In the genomic region with DNA sequence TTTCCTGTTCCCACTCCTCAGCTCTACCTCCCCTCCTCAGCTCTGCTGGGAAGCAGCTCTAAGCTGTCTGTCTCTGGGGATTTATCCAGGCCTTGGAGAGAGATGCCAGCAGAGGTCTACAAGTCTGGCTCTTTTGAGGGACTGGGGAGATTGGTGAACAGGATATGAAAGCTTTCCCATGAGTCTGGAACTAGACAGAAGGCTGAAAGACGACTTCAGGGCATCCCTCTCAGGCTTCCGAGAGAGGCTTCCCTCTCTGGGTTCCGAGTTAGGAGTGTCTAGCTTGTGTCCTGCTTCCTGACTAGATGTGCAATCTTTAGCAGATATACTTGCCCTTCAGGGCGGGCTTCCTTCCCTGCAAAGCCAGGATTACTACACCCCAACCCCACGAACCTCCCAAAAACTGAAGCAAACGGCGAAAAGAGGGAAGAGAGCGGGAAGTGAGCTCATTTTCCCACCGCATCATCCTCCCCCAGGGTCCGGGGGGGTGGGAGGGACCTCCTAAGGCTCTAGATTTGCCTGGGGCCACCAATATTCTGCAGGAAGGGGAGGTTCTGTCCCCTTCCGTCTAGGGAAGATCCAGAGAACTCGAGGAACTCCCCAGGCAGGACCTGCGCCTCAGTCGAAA, we compare ENCODE assay signal across 8 cellular contexts. TPM values are rescaled to one million over a fixed set of nuclear protein-coding genes. Genes with fewer than 3 reads are reported as not detected.
DNase-seq lines count a peak whose midpoint lies in the region; ATAC-seq and TF ChIP-seq lines count a peak whose summit lies in the region.

No MANE protein-coding gene starts in this region.

- intact Hi-C loops in Calu3 (cut with micrococcal nuclease; ENCODE audit: unreplicated experiment) = loop anchor here (5.0 to 10.0 kb wide), 2 partner anchors 130 to 197 kb away; a partner anchor contains a TSS
- intact Hi-C loops in ascending aorta (cut with DNase I) = loop anchor here (1.0 to 5.0 kb wide), 3 partner anchors 48 to 132 kb away; a partner anchor contains a TSS
- intact Hi-C loops in sigmoid colon (cut with DNase I) = loop anchor here (5.0 kb wide), 2 partner anchors 48 to 117 kb away; a partner anchor contains a TSS

- H3K27ac ChIP-seq in ascending aorta (peak overlapping the region; percentile 95 to 96), sigmoid colon (peak overlapping the region; percentile 92 to 94 (median 92))

- TF ChIP-seq POLR2A in sigmoid colon (IDR thresholded peaks at IDR 0.05) = no peak

- H3K4me3 ChIP-seq in ascending aorta (peak overlapping the region; percentile 70 to 92), iPS-15b (ENCODE audit: low read depth, low read length) (peak overlapping the region; percentile 72), sigmoid colon (peak overlapping the region; percentile 65 to 90 (median 72))

- BruUV-seq in Calu3 (replicated peaks; lab: Mats Ljungman, UMichigan) = TSS peak; percentile 36

- no peak for TF ChIP-seq EP300 in sigmoid colon (IDR thresholded peaks at IDR 0.05)

- peaks cover 8 to 15% of the 10 kb centered on the region in 2 donors for H3K4me1 ChIP-seq in ascending aorta
- peaks cover 11% of the 10 kb centered on the region for H3K4me1 ChIP-seq in iPS-15b (ENCODE audit: control insufficient read depth, insufficient read depth, low read length)
- H3K4me1 ChIP-seq in sigmoid colon = peaks cover 0 to 28% (median 19%) of the 10 kb centered on the region in 4 donors

- ATAC-seq in GM21447 (IDR thresholded peaks at IDR 0.05; ENCODE audit: unreplicated experiment) (peak; percentile 11), GM19035 (IDR thresholded peaks at IDR 0.05; ENCODE audit: unreplicated experiment) (no peak)

- H3K4me1 Mint-ChIP-seq in Calu3 (ENCODE audit: low read depth, unreplicated experiment) = peaks cover 8% of the 10 kb centered on the region

- H3K27me3 ChIP-seq in ascending aorta (no peaks in the 10 kb centered on the region), iPS-15b (ENCODE audit: control insufficient read depth, insufficient read depth, low read length) (no peaks in the 10 kb centered on the region), sigmoid colon (no peaks in the 10 kb centered on the region)

- peak overlapping the region; percentile 65 for H3K9ac ChIP-seq in iPS-15b (ENCODE audit: low read depth, low read length)

- no peak for DNase-seq in Calu3
- DNase-seq in NAMALWA (ENCODE audit: low spot score) = peak; percentile 22
- peak in 1 of 2 donors; percentile 77 for DNase-seq in ascending aorta (ENCODE audit: low spot score in 2 of 2)
- peak; percentile 78 for DNase-seq in sigmoid colon
- DNase-seq in NCI-H2081 treated with DMSO at 0.1 percent for 48 hours (lab: John Stamatoyannopoulos, UW) = no peak

- CTCF ChIA-PET in Calu3 (lab: Charles Lee) = interaction anchor here (0.6 to 0.8 kb wide), 5 partner anchors 125 to 1009 kb away, joined by 3 to 6 read pairs (median 4); a partner anchor contains a TSS

- H3K36me3 ChIP-seq in ascending aorta (peaks cover 0 to 9% of the 10 kb centered on the region in 2 donors), iPS-15b (ENCODE audit: control insufficient read depth, insufficient read depth, low read length) (no peaks in the 10 kb centered on the region), sigmoid colon (peaks cover 0 to 28% (median 3%) of the 10 kb centered on the region in 4 donors)

- peak overlapping the region; percentile 86 for H3K4me3 Mint-ChIP-seq in Calu3 (ENCODE audit: low read depth, unreplicated experiment)

- H3K36me3 Mint-ChIP-seq in Calu3 (ENCODE audit: insufficient read depth, unreplicated experiment) = peaks cover 31% of the 10 kb centered on the region

- no peaks in the 10 kb centered on the region for H3K9me3 Mint-ChIP-seq in Calu3 (ENCODE audit: low read depth, unreplicated experiment)

- no peaks in the 10 kb centered on the region for H3K27me3 Mint-ChIP-seq in Calu3 (ENCODE audit: unreplicated experiment)

- H3K9me3 ChIP-seq in ascending aorta (no peaks in the 10 kb centered on the region), iPS-15b (ENCODE audit: control insufficient read depth, insufficient read depth, low read length) (no peaks in the 10 kb centered on the region), sigmoid colon (no peaks in the 10 kb centered on the region)

- 1% methylated on average over 14 of the region's 14 CpGs for WGBS in sigmoid colon, 2 donors

- peak overlapping the region; percentile 79 for H3K27ac Mint-ChIP-seq in Calu3 (ENCODE audit: unreplicated experiment)

- TF ChIP-seq CTCF in Calu3 (IDR thresholded peaks at IDR 0.05; ENCODE audit: unreplicated experiment) = no peak
- TF ChIP-seq CTCF in ascending aorta (IDR thresholded peaks at IDR 0.05) = no peak
- TF ChIP-seq CTCF in sigmoid colon (IDR thresholded peaks at IDR 0.05) = no peak

RNA-seq across cellular contexts. Expression of a gene that starts 0.6 kb away (rescaled TPM):
- total RNA-seq in Calu3 (2022) (22.6 and 27.6 TPM in 2 replicates), ascending aorta (16.1 TPM), sigmoid colon (10 to 100 TPM; 18.6 to 53.8 (median 29.0) TPM)
- 10 to 100 TPM in 1 of 3 donors, 1 to 10 TPM in 2; 7.6 to 38.8 (median 9.0) TPM for polyA plus RNA-seq in sigmoid colon

RNA-seq across cellular contexts. Expression of a gene that starts 47.2 kb away (rescaled TPM):
- total RNA-seq in Calu3 (2022) (16.7 and 31.4 TPM in 2 replicates), ascending aorta (2.6 TPM), sigmoid colon (10 to 100 TPM; 12.3 to 18.0 (median 14.5) TPM)
- polyA plus RNA-seq in sigmoid colon = 1 to 10 TPM; 5.4 to 8.7 (median 6.7) TPM

RNA-seq across cellular contexts. Expression of a gene that starts 55.1 kb away (rescaled TPM):
- total RNA-seq in Calu3 (2022) (1.0 and 1.1 TPM in 2 replicates), ascending aorta (not detected), sigmoid colon (under 1 TPM; 0.36 to 0.68 (median 0.52) TPM)
- polyA plus RNA-seq in sigmoid colon = under 1 TPM in 1 of 3 donors, not detected in 2; 0.63 TPM

Comparison
In these comparisons a context has a peak if more than half of its experiments do, and no peak if none do; other contexts are left out.
1. DNase-seq: peak in NAMALWA (single experiment) and sigmoid colon (single experiment); none in Calu3 (single experiment) and NCI-H2081 treated with DMSO at 0.1 percent for 48 hours (single experiment).
2. Peak in every context shown above with its lines, with median percentiles within 50 percentile points of each other: H3K4me3 ChIP-seq.